In the genomic region with DNA sequence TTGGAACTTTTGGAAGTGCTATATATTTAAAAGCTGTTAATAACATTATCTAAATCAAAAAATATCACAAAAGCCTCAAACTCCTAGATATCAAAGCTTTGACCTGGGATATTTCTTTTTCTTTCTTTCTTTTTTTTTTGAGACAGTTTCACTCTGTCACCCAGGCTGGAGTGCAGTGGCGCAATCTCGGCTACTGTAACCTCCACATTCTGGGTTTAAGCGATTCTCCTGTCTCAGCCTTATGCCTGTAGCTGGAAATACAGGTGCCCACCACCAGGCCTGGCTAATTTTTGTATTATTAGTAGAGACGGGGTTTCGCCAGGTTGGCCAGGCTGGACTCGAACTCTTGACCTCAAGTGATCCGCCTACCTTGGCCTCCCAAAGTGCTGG, we compare ENCODE assay signal across 12 cellular contexts. TPM values are rescaled to one million over a fixed set of nuclear protein-coding genes. Genes with fewer than 3 reads are reported as not detected.
DNase-seq lines count a peak whose midpoint lies in the region; ATAC-seq and TF ChIP-seq lines count a peak whose summit lies in the region.
"Had no signal": no experiment of that assay in that cellular context is flagged by ENCODE, and none has a peak within 500 bp of the region (broad histone marks: within the 10 kb centered on the region; RNA-seq: fewer than 3 reads in every experiment).

No MANE protein-coding gene starts in this region.

- no peak for ATAC-seq in CD8-positive, alpha-beta T cell
- ATAC-seq in Panc1 (no peak), GM19397 (IDR thresholded peaks at IDR 0.05; ENCODE audit: unreplicated experiment) (no peak), GM19467 (IDR thresholded peaks at IDR 0.05; ENCODE audit: unreplicated experiment) (no peak), HG03354 (IDR thresholded peaks at IDR 0.05; ENCODE audit: poor library complexity, severe bottlenecking, unreplicated experiment) (no peak)

- POLR2A ChIA-PET in CD8-positive, alpha-beta T cell (lab: Charles Lee) = no interaction called here
- POLR2A ChIA-PET in Panc1 (lab: Charles Lee) = no interaction called here

- in situ Hi-C loops in Panc1 (cut with HindIII; ENCODE audit: low pct_unique_long_range_greater_than_20kb, low sequenced_read_pairs) = no loop called here

- no peaks in the 10 kb centered on the region for H3K36me3 ChIP-seq in CD8-positive, alpha-beta T cell (ENCODE audit: insufficient read depth, low read length)
- no peaks in the 10 kb centered on the region for H3K36me3 ChIP-seq in Panc1 (ENCODE audit: control insufficient read depth, insufficient read depth, low read length)
- no peaks in the 10 kb centered on the region for H3K36me3 ChIP-seq in sigmoid colon

- peak overlapping the region; percentile 69 for H3K27ac Mint-ChIP-seq in CD8-positive, alpha-beta T cell
- H3K27ac Mint-ChIP-seq in endothelial cell (ENCODE audit: unreplicated experiment) = peak overlapping the region; percentile 55

- H3K4me3 Mint-ChIP-seq in CD8-positive, alpha-beta T cell = no peak overlapping the region
- no peak overlapping the region for H3K4me3 Mint-ChIP-seq in endothelial cell (ENCODE audit: unreplicated experiment)

- H3K36me3 Mint-ChIP-seq in CD8-positive, alpha-beta T cell = peaks cover 18% of the 10 kb centered on the region
- H3K36me3 Mint-ChIP-seq in endothelial cell (ENCODE audit: low read depth, unreplicated experiment) = peaks cover 4% of the 10 kb centered on the region

- no TSS peak for BruUV-seq in Panc1 (replicated peaks; lab: Mats Ljungman, UMichigan)

- peaks cover 37% of the 10 kb centered on the region for H3K4me1 ChIP-seq in CD8-positive, alpha-beta T cell (ENCODE audit: insufficient read depth, low read length)
- H3K4me1 ChIP-seq in Panc1 (ENCODE audit: control insufficient read depth, insufficient read depth, low read length) = peaks cover 41% of the 10 kb centered on the region
- H3K4me1 ChIP-seq in sigmoid colon = peaks cover 0 to 61% (median 47%) of the 10 kb centered on the region in 4 donors

- H3K4me3 ChIP-seq in CD8-positive, alpha-beta T cell (ENCODE audit: low read depth, low read length) = no peak overlapping the region
- no peak overlapping the region for H3K4me3 ChIP-seq in Panc1 (ENCODE audit: low read depth in 2 of 2, low read length in 2 of 2)
- no peak overlapping the region for H3K4me3 ChIP-seq in sigmoid colon

- no peak for TF ChIP-seq POLR2A in sigmoid colon (IDR thresholded peaks at IDR 0.05)

- no peaks in the 10 kb centered on the region for H3K27me3 ChIP-seq in CD8-positive, alpha-beta T cell (ENCODE audit: insufficient read depth, low read length)
- H3K27me3 ChIP-seq in Panc1 (ENCODE audit: control insufficient read depth, insufficient read depth, low read length) = no peaks in the 10 kb centered on the region
- H3K27me3 ChIP-seq in sigmoid colon = no peaks in the 10 kb centered on the region

- CTCF ChIA-PET in CD8-positive, alpha-beta T cell (lab: Charles Lee) = interaction anchor here (1.2 to 1.3 kb wide), 2 partner anchors 11 to 18 kb away, joined by 3 read pairs; no protein-coding TSS in a partner anchor
- CTCF ChIA-PET in Panc1 (lab: Charles Lee) = no interaction called here

- no peaks in the 10 kb centered on the region for H3K9me3 Mint-ChIP-seq in CD8-positive, alpha-beta T cell
- no peaks in the 10 kb centered on the region for H3K9me3 Mint-ChIP-seq in endothelial cell (ENCODE audit: unreplicated experiment)
- H3K9me3 Mint-ChIP-seq: activated T-cell treated with anti-CD3 and anti-CD28 coated beads, Interleukin-2, amount 50 U/mL, for 4 hours had no signal

- H3K9me3 ChIP-seq in CD8-positive, alpha-beta T cell (ENCODE audit: low read length) = no peaks in the 10 kb centered on the region
- H3K9me3 ChIP-seq in Panc1 (ENCODE audit: control insufficient read depth, insufficient read depth, low read depth, low read length) = no peaks in the 10 kb centered on the region
- no peaks in the 10 kb centered on the region for H3K9me3 ChIP-seq in sigmoid colon

- H3K27ac ChIP-seq in CD8-positive, alpha-beta T cell (ENCODE audit: low read depth, low read length) = no peak overlapping the region
- peak overlapping the region; percentile 79 for H3K27ac ChIP-seq in Panc1 (ENCODE audit: low read length)
- peak overlapping the region in 3 of 4 donors; percentile 33 to 62 (median 61) for H3K27ac ChIP-seq in sigmoid colon

- H3K4me1 Mint-ChIP-seq in CD8-positive, alpha-beta T cell (ENCODE audit: low read depth) = peaks cover 83% of the 10 kb centered on the region
- peaks cover 80% of the 10 kb centered on the region for H3K4me1 Mint-ChIP-seq in endothelial cell (ENCODE audit: unreplicated experiment)

- TF ChIP-seq EP300 in sigmoid colon (IDR thresholded peaks at IDR 0.05) = no peak

- TF ChIP-seq CTCF in CD8-positive, alpha-beta T cell (IDR thresholded peaks at IDR 0.05) = no peak
- TF ChIP-seq CTCF in Panc1 (IDR thresholded peaks at IDR 0.05) (no peak), endothelial cell (IDR thresholded peaks at IDR 0.05; ENCODE audit: unreplicated experiment) (no peak), sigmoid colon (IDR thresholded peaks at IDR 0.05) (no peak)

- intact Hi-C loops in CD8-positive, alpha-beta T cell (cut with DNase I, micrococcal nuclease) = no loop called here
- intact Hi-C loops in Panc1 (cut with micrococcal nuclease; ENCODE audit: unreplicated experiment) = no loop called here
- intact Hi-C loops in sigmoid colon (cut with DNase I) = no loop called here

- no peak for DNase-seq in CD8-positive, alpha-beta T cell
- no peak for DNase-seq in Panc1 (ENCODE audit: low read depth, low spot score)
- DNase-seq in endothelial cell (ENCODE audit: low spot score) = no peak
- DNase-seq in sigmoid colon = no peak
- no peak for DNase-seq in DMS 273 treated with DMSO at 0.1 percent for 48 hours (lab: John Stamatoyannopoulos, UW)
- DNase-seq: activated T-cell treated with anti-CD3 and anti-CD28 coated beads, Interleukin-2, amount 50 U/mL, for 4 hours; glutamatergic neuron; NCI-H1436; T-helper 9 cell had no signal

- WGBS in sigmoid colon, 2 donors = 84 to 85% methylated on average over 7 of the region's 7 CpGs

- no peaks in the 10 kb centered on the region for H3K27me3 Mint-ChIP-seq in CD8-positive, alpha-beta T cell (ENCODE audit: low read depth)
- H3K27me3 Mint-ChIP-seq in endothelial cell (ENCODE audit: unreplicated experiment) = no peaks in the 10 kb centered on the region

RNA-seq across cellular contexts. Expression of a gene that starts 31.3 kb away (rescaled TPM):
- total RNA-seq in CD8-positive, alpha-beta T cell = 100 to 1,000 TPM; 127 to 130 TPM
- total RNA-seq in Panc1 (2021; ENCODE audit: unreplicated experiment) (86.8 TPM), endothelial cell (ENCODE audit: unreplicated experiment) (226 TPM), sigmoid colon (10 to 100 TPM; 41.7 to 58.2 (median 49.0) TPM)
- polyA plus RNA-seq in Panc1 (2012; ENCODE audit: insufficient read length) = 57.8 TPM
- 10 to 100 TPM; 14.4 to 45.3 (median 20.3) TPM for polyA plus RNA-seq in sigmoid colon
